Comparison of ENCODE assay signal across 1 cellular context in the genomic region with DNA sequence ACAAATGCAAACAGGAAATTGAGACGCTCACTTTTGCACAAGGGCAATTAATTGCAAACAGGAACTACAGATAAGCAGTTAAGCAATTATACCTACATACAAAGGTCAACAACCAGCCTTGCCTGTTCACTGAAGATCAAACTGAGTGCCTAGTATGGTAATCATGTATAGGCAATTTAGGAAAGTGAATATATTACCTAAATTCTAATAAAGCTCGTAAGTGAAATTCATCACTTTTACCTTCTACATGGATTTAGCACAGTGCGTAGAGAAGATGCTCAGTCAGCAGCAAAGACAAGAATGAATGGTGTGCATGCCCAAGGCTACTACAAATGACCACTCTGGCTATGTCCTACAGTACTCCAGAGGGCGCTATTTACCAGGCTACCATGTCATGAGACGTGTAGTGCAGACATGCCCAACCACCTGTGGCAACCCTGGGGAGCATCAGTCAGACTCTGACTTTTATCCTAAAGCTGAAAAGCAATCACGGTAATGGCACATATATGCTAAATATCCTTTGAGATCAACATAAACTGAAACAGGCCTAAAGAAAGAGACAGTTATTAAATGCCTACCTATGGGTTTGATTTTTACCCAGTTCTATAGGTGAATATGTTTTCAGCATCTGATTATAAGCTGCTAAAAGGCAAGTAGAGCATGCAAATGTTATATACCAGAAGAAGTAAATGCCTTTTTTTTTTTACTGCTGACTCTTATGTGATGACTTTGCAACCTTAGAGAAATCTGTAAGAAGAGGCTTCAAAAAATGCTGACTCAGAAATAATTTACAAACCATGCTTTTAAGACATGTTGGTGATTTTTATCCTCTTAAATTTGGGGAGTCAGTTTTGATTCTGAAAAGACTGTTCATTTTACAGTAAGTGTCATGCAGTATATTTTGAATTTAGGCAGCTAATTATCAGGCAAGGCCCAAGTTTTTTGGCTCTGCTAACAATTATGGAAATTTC.
TF ChIP-seq lines count a peak whose summit lies in the region.

No MANE protein-coding gene starts in this region.

TF ChIP-seq in HEK293, 187 proteins besides CTCF, POLR2A, EP300 and RAD21 (continued from another document):
- TF ChIP-seq SCRT1 (tag by site-specific recombination; IDR thresholded peaks at IDR 0.05; ENCODE audit: borderline replicate concordance) (peak; percentile 90), HOXC10 (CRISPR knock-in tag; IDR thresholded peaks at IDR 0.05) (no peak), ZNF121 (tag by site-specific recombination; IDR thresholded peaks at IDR 0.05) (no peak), ZNF514 (tag by site-specific recombination; IDR thresholded peaks at IDR 0.05) (no peak), ZNF311 (tag by site-specific recombination; IDR thresholded peaks at IDR 0.05; ENCODE audit: borderline replicate concordance) (no peak), TCF7L2 (IDR thresholded peaks at IDR 0.05; ENCODE audit: borderline replicate concordance, low read depth, low read length) (no peak), ZNF140 (tag by site-specific recombination; IDR thresholded peaks at IDR 0.05) (no peak), KLF8 (tag by site-specific recombination; IDR thresholded peaks at IDR 0.05) (no peak), ZNF350 (tag by site-specific recombination; IDR thresholded peaks at IDR 0.05) (no peak), ZNF660 (tag by site-specific recombination; IDR thresholded peaks at IDR 0.05) (no peak), MZF1 (tag by site-specific recombination; IDR thresholded peaks at IDR 0.05; ENCODE audit: borderline replicate concordance) (no peak), ZFP37 (tag by site-specific recombination; IDR thresholded peaks at IDR 0.05) (no peak), ZSCAN30 (tag by site-specific recombination; IDR thresholded peaks at IDR 0.05) (no peak), ZNF549 (tag by site-specific recombination; IDR thresholded peaks at IDR 0.05) (no peak), ZNF138 (tag by site-specific recombination; IDR thresholded peaks at IDR 0.05; ENCODE audit: borderline replicate concordance) (no peak), ZXDB (tag by site-specific recombination; IDR thresholded peaks at IDR 0.05) (no peak), ZNF175 (tag by site-specific recombination; IDR thresholded peaks at IDR 0.05) (no peak), ZFHX2 (tag by site-specific recombination; conservative IDR thresholded peaks at IDR 0.05) (no peak), ZNF184 (tag by site-specific recombination; IDR thresholded peaks at IDR 0.05) (no peak), ZNF501 (tag by site-specific recombination; IDR thresholded peaks at IDR 0.05) (0 out of 2 replicates have a peak, but pooled peaks have one; percentile 35), ZNF654 (tag by site-specific recombination; IDR thresholded peaks at IDR 0.05; ENCODE audit: low read depth) (peak; percentile 53)
- TF ChIP-seq, protein P1, sequence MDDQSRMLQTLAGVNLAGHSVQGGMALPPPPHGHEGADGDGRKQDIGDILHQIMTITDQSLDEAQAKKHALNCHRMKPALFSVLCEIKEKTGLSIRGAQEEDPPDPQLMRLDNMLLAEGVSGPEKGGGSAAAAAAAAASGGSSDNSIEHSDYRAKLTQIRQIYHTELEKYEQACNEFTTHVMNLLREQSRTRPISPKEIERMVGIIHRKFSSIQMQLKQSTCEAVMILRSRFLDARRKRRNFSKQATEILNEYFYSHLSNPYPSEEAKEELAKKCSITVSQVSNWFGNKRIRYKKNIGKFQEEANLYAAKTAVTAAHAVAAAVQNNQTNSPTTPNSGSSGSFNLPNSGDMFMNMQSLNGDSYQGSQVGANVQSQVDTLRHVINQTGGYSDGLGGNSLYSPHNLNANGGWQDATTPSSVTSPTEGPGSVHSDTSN (CRISPR knock-in tag; IDR thresholded peaks at IDR 0.05): no peak
- TF ChIP-seq, protein P2, sequence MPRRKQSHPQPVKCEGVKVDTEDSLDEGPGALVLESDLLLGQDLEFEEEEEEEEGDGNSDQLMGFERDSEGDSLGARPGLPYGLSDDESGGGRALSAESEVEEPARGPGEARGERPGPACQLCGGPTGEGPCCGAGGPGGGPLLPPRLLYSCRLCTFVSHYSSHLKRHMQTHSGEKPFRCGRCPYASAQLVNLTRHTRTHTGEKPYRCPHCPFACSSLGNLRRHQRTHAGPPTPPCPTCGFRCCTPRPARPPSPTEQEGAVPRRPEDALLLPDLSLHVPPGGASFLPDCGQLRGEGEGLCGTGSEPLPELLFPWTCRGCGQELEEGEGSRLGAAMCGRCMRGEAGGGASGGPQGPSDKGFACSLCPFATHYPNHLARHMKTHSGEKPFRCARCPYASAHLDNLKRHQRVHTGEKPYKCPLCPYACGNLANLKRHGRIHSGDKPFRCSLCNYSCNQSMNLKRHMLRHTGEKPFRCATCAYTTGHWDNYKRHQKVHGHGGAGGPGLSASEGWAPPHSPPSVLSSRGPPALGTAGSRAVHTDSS (tag by site-specific recombination; IDR thresholded peaks at IDR 0.05): no peak
- TF ChIP-seq, protein P3, sequence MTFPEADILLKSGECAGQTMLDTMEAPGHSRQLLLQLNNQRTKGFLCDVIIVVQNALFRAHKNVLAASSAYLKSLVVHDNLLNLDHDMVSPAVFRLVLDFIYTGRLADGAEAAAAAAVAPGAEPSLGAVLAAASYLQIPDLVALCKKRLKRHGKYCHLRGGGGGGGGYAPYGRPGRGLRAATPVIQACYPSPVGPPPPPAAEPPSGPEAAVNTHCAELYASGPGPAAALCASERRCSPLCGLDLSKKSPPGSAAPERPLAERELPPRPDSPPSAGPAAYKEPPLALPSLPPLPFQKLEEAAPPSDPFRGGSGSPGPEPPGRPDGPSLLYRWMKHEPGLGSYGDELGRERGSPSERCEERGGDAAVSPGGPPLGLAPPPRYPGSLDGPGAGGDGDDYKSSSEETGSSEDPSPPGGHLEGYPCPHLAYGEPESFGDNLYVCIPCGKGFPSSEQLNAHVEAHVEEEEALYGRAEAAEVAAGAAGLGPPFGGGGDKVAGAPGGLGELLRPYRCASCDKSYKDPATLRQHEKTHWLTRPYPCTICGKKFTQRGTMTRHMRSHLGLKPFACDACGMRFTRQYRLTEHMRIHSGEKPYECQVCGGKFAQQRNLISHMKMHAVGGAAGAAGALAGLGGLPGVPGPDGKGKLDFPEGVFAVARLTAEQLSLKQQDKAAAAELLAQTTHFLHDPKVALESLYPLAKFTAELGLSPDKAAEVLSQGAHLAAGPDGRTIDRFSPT (tag by site-specific recombination; IDR thresholded peaks at IDR 0.05): no peak
- TF ChIP-seq, protein P4, sequence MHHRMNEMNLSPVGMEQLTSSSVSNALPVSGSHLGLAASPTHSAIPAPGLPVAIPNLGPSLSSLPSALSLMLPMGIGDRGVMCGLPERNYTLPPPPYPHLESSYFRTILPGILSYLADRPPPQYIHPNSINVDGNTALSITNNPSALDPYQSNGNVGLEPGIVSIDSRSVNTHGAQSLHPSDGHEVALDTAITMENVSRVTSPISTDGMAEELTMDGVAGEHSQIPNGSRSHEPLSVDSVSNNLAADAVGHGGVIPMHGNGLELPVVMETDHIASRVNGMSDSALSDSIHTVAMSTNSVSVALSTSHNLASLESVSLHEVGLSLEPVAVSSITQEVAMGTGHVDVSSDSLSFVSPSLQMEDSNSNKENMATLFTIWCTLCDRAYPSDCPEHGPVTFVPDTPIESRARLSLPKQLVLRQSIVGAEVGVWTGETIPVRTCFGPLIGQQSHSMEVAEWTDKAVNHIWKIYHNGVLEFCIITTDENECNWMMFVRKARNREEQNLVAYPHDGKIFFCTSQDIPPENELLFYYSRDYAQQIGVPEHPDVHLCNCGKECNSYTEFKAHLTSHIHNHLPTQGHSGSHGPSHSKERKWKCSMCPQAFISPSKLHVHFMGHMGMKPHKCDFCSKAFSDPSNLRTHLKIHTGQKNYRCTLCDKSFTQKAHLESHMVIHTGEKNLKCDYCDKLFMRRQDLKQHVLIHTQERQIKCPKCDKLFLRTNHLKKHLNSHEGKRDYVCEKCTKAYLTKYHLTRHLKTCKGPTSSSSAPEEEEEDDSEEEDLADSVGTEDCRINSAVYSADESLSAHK (tag by site-specific recombination; IDR thresholded peaks at IDR 0.05): no peak
